In the genomic region with DNA sequence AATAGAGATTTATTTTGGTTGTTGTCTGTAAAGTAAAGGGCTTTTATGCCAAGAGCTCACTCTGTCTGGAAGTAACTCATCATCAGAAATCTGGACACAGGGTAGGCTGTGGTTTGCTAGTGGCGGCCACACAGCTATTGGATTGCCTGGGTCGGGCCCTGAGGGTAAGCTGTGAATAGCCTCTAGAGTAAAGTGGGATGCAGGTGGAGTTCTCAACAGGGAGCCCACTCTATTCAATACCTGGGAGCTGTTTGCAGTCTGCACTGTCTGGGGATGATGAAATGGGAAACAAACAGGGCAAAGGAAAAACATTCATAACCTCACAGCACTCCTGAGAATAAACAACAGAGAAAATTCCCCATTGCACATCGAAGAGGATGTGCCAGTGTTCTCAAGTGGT, we compare ENCODE assay signal across 15 cellular contexts.
DNase-seq lines count a peak whose midpoint lies in the region; FAIRE-seq and TF ChIP-seq lines count a peak whose summit lies in the region.
"Had no signal": no experiment of that assay in that cellular context is flagged by ENCODE, and none has a peak within 500 bp of the region (broad histone marks: within the 10 kb centered on the region; RNA-seq: fewer than 3 reads in every experiment).

No MANE protein-coding gene starts in this region.

- H3K4me1 Mint-ChIP-seq in astrocyte (ENCODE audit: low read depth, unreplicated experiment) (peaks cover 21% of the 10 kb centered on the region), neural progenitor cell (peaks cover 5% of the 10 kb centered on the region)
- H3K4me1 Mint-ChIP-seq: CD14-positive monocyte had no signal

- H3K27ac ChIP-seq in astrocyte (ENCODE audit: low read depth, low read length) (no peak overlapping the region), neural progenitor cell (no peak overlapping the region)
- H3K27ac ChIP-seq: 22Rv1 had no signal

- H3K4me3 ChIP-seq in astrocyte (ENCODE audit: insufficient read depth, low read depth, low read length) (no peak overlapping the region), neural progenitor cell (no peak overlapping the region), lower leg skin (ENCODE audit: low read depth, poor library complexity, severe bottlenecking) (no peak overlapping the region)

- no peak for TF ChIP-seq POLR2A in lower leg skin (IDR thresholded peaks at IDR 0.05)

- FAIRE-seq in astrocyte (lab: Jason Lieb, UNC): no peak

- H2AFZ ChIP-seq in astrocyte (ENCODE audit: low read depth, low read length): no peak overlapping the region
- no peak overlapping the region for H2AFZ ChIP-seq in neural progenitor cell (replicated peaks)

- H3K9me3 Mint-ChIP-seq in astrocyte (ENCODE audit: unreplicated experiment) (peaks cover 4% of the 10 kb centered on the region), neural progenitor cell (peaks cover 1% of the 10 kb centered on the region)
- H3K9me3 Mint-ChIP-seq: CD8-positive, alpha-beta T cell had no signal

- 60 to 80% methylated on average over 3 of the region's 3 CpGs for WGBS in lower leg skin, 2 donors

- H3K27me3 ChIP-seq in astrocyte (ENCODE audit: insufficient read depth, low read length) (no peaks in the 10 kb centered on the region), neural progenitor cell (no peaks in the 10 kb centered on the region)

- H3K36me3 Mint-ChIP-seq in astrocyte (ENCODE audit: low read depth, unreplicated experiment): no peaks in the 10 kb centered on the region
- no peaks in the 10 kb centered on the region for H3K36me3 Mint-ChIP-seq in neural progenitor cell
- H3K36me3 Mint-ChIP-seq: CD14-positive monocyte; CD8-positive, alpha-beta T cell had no signal

- H3K9me3 ChIP-seq in astrocyte (ENCODE audit: insufficient read depth, low read depth, low read length): no peaks in the 10 kb centered on the region
- H3K9me3 ChIP-seq in neural progenitor cell (ENCODE audit: low read depth): no peaks in the 10 kb centered on the region
- H3K9me3 ChIP-seq: Caco-2 had no signal

- H3K79me2 ChIP-seq in astrocyte (ENCODE audit: insufficient read depth, low read length) (no peaks in the 10 kb centered on the region), neural progenitor cell (ENCODE audit: low read depth) (no peaks in the 10 kb centered on the region)

- intact Hi-C loops in lower leg skin (cut with DNase I; ENCODE audit: low total_unique reads): no loop called here

- H3K4me3 Mint-ChIP-seq in astrocyte (ENCODE audit: unreplicated experiment) (no peak overlapping the region), neural progenitor cell (no peak overlapping the region)
- H3K4me3 Mint-ChIP-seq: CD14-positive monocyte; CD8-positive, alpha-beta T cell; HFFc6 had no signal

- H3K4me1 ChIP-seq in astrocyte (ENCODE audit: insufficient read depth, low read length) (peaks cover 6% of the 10 kb centered on the region), neural progenitor cell (no peaks in the 10 kb centered on the region)
- H3K4me1 ChIP-seq: Caco-2 had no signal

- no peaks in the 10 kb centered on the region for H3K27me3 Mint-ChIP-seq in astrocyte (ENCODE audit: low read depth, unreplicated experiment)
- peaks cover 8% of the 10 kb centered on the region for H3K27me3 Mint-ChIP-seq in neural progenitor cell (ENCODE audit: insufficient read depth, low read depth)

- DNase-seq in NCI-H1417 (lab: John Stamatoyannopoulos, UW) (peak in 2 of 3 experiments; percentile 16 to 25), NCI-H1417 treated with DMSO at 0.1 percent for 48 hours (lab: John Stamatoyannopoulos, UW) (no peak), NCI-H69 (lab: John Stamatoyannopoulos, UW) (peak; percentile 91), astrocyte (ENCODE audit: low read depth) (no peak), neural progenitor cell (ENCODE audit: low spot score) (no peak), lower leg skin (ENCODE audit: low spot score in 2 of 2) (no peak), NCI-H1092 (lab: John Stamatoyannopoulos, UW) (no peak)
- DNase-seq in activated CD4-positive, alpha-beta T cell treated with anti-CD3 and anti-CD28 coated beads, Interleukin-2, amount 50 U/mL, for 4 hours: no peak
- DNase-seq: Caco-2; CD8-positive, alpha-beta T cell; DND-41; HCEC 1CT; HFFc6 had no signal

- H3F3A ChIP-seq in neural progenitor cell (ENCODE audit: low read depth): no peaks in the 10 kb centered on the region

- H3K4me2 ChIP-seq in astrocyte (ENCODE audit: low read length): no peak overlapping the region
- no peak overlapping the region for H3K4me2 ChIP-seq in neural progenitor cell

- TF ChIP-seq CTCF in astrocyte (IDR thresholded peaks at IDR 0.05; ENCODE audit: insufficient read depth, low read depth, low read length): no peak
- TF ChIP-seq CTCF in neural progenitor cell (IDR thresholded peaks at IDR 0.05): no peak
- TF ChIP-seq CTCF in lower leg skin (IDR thresholded peaks at IDR 0.05): no peak

- H3K27ac Mint-ChIP-seq in astrocyte (ENCODE audit: unreplicated experiment): peak overlapping the region; percentile 50
- peak overlapping the region; percentile 30 for H3K27ac Mint-ChIP-seq in neural progenitor cell
- H3K27ac Mint-ChIP-seq: CD14-positive monocyte; CD8-positive, alpha-beta T cell; HFFc6 had no signal

- H4K20me1 ChIP-seq in astrocyte (ENCODE audit: insufficient read depth, low read length): no peaks in the 10 kb centered on the region
- no peaks in the 10 kb centered on the region for H4K20me1 ChIP-seq in neural progenitor cell (ENCODE audit: low read depth)

- no peaks in the 10 kb centered on the region for H3K36me3 ChIP-seq in astrocyte (ENCODE audit: insufficient read depth, low read length)
- no peaks in the 10 kb centered on the region for H3K36me3 ChIP-seq in neural progenitor cell

- H3K9ac ChIP-seq in astrocyte (ENCODE audit: low read length) (no peak overlapping the region), neural progenitor cell (no peak overlapping the region)

Comparison
In these comparisons a context has a peak if more than half of its experiments do, and no peak if none do; other contexts are left out.
1. DNase-seq: peak in NCI-H1417 (2 of 3) and NCI-H69 (single experiment); none in NCI-H1417 treated with DMSO at 0.1 percent for 48 hours (single experiment), astrocyte (single experiment), neural progenitor cell (single experiment), activated CD4-positive, alpha-beta T cell treated with anti-CD3 and anti-CD28 coated beads, Interleukin-2, amount 50 U/mL, for 4 hours (0 of 2), lower leg skin (0 of 2) and NCI-H1092 (single experiment).